29 cellular contexts compared by ENCODE assay signal in genomic region chr6:43658161-43658560, GRCh38. TPM values are rescaled to one million over a fixed set of nuclear protein-coding genes. Genes with fewer than 3 reads are reported as not detected.
"Had no signal": no experiment of that assay in that cellular context is flagged by ENCODE, and none has a peak within 500 bp of the region (broad histone marks: within the 10 kb centered on the region; RNA-seq: fewer than 3 reads in every experiment).

No MANE protein-coding gene starts in this region.

- H3K4me1 ChIP-seq: ascending aorta, SJCRH30 had no signal

- H3K4me3 ChIP-seq: ascending aorta, SJCRH30, SK-N-MC had no signal

- H3K9me3 Mint-ChIP-seq: activated CD4-positive, alpha-beta T cell treated with anti-CD3 and anti-CD28 coated beads, Interleukin-2, amount 10 ng/mL, durations not matched to agents 7 days and 5 days; activated naive CD4-positive, alpha-beta T cell treated with anti-CD3 and anti-CD28 coated beads, Interleukin-2, amount 50 U/mL, for 24 hours; activated T-cell treated with anti-CD3 and anti-CD28 coated beads, Interleukin-2, amount 50 U/mL, for 24 hours had no signal

- H3K27ac ChIP-seq: ascending aorta, SJCRH30, SK-N-MC had no signal

- H3K9me3 ChIP-seq: ascending aorta, SJCRH30 had no signal

- H3K27me3 ChIP-seq: ascending aorta, SJCRH30 had no signal

- H3K36me3 Mint-ChIP-seq: activated naive CD4-positive, alpha-beta T cell treated with anti-CD3 and anti-CD28 coated beads, Interleukin-2, amount 50 U/mL, for 24 hours had no signal

- H3K36me3 ChIP-seq: ascending aorta, SJCRH30 had no signal

- DNase-seq: activated CD4-positive, alpha-beta T cell treated with anti-CD3 and anti-CD28 coated beads for 36 hours; activated CD4-positive, alpha-beta T cell treated with anti-CD3 and anti-CD28 coated beads, Interleukin-2, amount 10 ng/mL, durations not matched to agents 7 days and 5 days; activated CD4-positive, alpha-beta T cell treated with anti-CD3 and anti-CD28 coated beads, Interleukin-2, amount 50 U/mL, for 48 hours; activated CD8-positive, alpha-beta T cell treated with anti-CD3 and anti-CD28 coated beads, Interleukin-2, amount 10 ng/mL, durations not matched to agents 7 days and 5 days; activated gamma-delta T cell; activated naive CD4-positive, alpha-beta T cell treated with Interleukin-2 at 50 U/mL for 16 hours; activated naive CD8-positive, alpha-beta T cell treated with anti-CD3 and anti-CD28 coated beads, Interleukin-2, amount 10 ng/mL, durations not matched to agents 7 days and 5 days; activated T-cell treated with anti-CD3 and anti-CD28 coated beads, Interleukin-2, amount 50 U/mL, for 24 hours; amygdala; Kasumi-1; MM.1S; NCI-H1105; NCI-H1436; NCI-H1694; NCI-H1930; NCI-H2081 treated with DMSO at 0.1 percent for 48 hours; NCI-H345; NCI-H524 treated with DMSO at 0.1 percent for 48 hours; NCI-H748 treated with DMSO at 0.1 percent for 48 hours; OCI-M1; SHP77; SJCRH30 had no signal

- H3K27ac Mint-ChIP-seq: activated CD4-positive, alpha-beta T cell treated with anti-CD3 and anti-CD28 coated beads for 36 hours; activated CD4-positive, alpha-beta T cell treated with anti-CD3 and anti-CD28 coated beads, Interleukin-2, amount 10 ng/mL, durations not matched to agents 7 days and 5 days; activated naive CD4-positive, alpha-beta T cell treated with anti-CD3 and anti-CD28 coated beads, Interleukin-2, amount 50 U/mL, for 24 hours; activated T-cell treated with anti-CD3 and anti-CD28 coated beads, Interleukin-2, amount 50 U/mL, for 24 hours; activated T-helper 2 cell treated with anti-CD3 and anti-CD28 coated beads, Interferon-gamma antibody, Interleukin-2, Interleukin-4, amounts not matched to agents 10 μg/mL and 5 μg/mL and 100 μg/mL, durations not matched to agents 14 hours and 24 hours and 36 hours; WTC11 had no signal

- H3K27me3 Mint-ChIP-seq: activated CD4-positive, alpha-beta T cell treated with anti-CD3 and anti-CD28 coated beads for 36 hours; activated CD4-positive, alpha-beta T cell treated with anti-CD3 and anti-CD28 coated beads, Interleukin-2, amount 10 ng/mL, durations not matched to agents 7 days and 5 days; activated naive CD4-positive, alpha-beta T cell treated with anti-CD3 and anti-CD28 coated beads, Interleukin-2, amount 50 U/mL, for 24 hours; activated T-cell treated with anti-CD3 and anti-CD28 coated beads, Interleukin-2, amount 50 U/mL, for 24 hours had no signal

- H3K4me3 Mint-ChIP-seq: activated CD4-positive, alpha-beta T cell treated with anti-CD3 and anti-CD28 coated beads for 36 hours; activated CD4-positive, alpha-beta T cell treated with anti-CD3 and anti-CD28 coated beads, Interleukin-2, amount 10 ng/mL, durations not matched to agents 7 days and 5 days; activated CD8-positive, alpha-beta T cell treated with anti-CD3 and anti-CD28 coated beads, Interleukin-2, amount 10 ng/mL, durations not matched to agents 7 days and 5 days; activated naive CD4-positive, alpha-beta T cell treated with anti-CD3 and anti-CD28 coated beads, Interleukin-2, amount 50 U/mL, for 24 hours; activated T-cell treated with anti-CD3 and anti-CD28 coated beads, Interleukin-2, amount 50 U/mL, for 24 hours; WTC11 had no signal

RNA-seq across cellular contexts. Expression of gene RSPH9, which starts 13.3 kb away (rescaled TPM):
- total RNA-seq: activated CD4-positive, alpha-beta T cell treated with anti-CD3 and anti-CD28 coated beads for 36 hours; activated CD4-positive, alpha-beta T cell treated with anti-CD3 and anti-CD28 coated beads, Interleukin-2, amount 10 ng/mL, durations not matched to agents 7 days and 5 days; activated CD8-positive, alpha-beta T cell treated with anti-CD3 and anti-CD28 coated beads, Interleukin-2, amount 10 ng/mL, durations not matched to agents 7 days and 5 days; activated naive CD8-positive, alpha-beta T cell treated with anti-CD3 and anti-CD28 coated beads, Interleukin-2, amount 10 ng/mL, durations not matched to agents 7 days and 5 days; activated T-helper 2 cell treated with anti-CD3 and anti-CD28 coated beads, Interferon-gamma antibody, Interleukin-2, Interleukin-4, amounts not matched to agents 10 μg/mL and 5 μg/mL and 100 μg/mL, durations not matched to agents 14 hours and 24 hours and 36 hours; ascending aorta; SJCRH30; T-helper 1 cell treated with Interleukin-12 subunit alpha and Interleukin-12 subunit beta and Interleukin-4 antibody, amounts not matched to agents 30 ng/mL and 1 ng/mL, for 36 hours; T-helper 2 cell treated with Interferon-gamma antibody and Interleukin-4, amounts not matched to agents 100 ng/mL and 5 ng/mL, for 36 hours had no signal
